Comparison of ENCODE assay signal across 8 cellular contexts in genomic region chr3:160564949-160565441, GRCh38. TPM values are rescaled to one million over a fixed set of nuclear protein-coding genes. Genes with fewer than 3 reads are reported as not detected.
DNase-seq lines count a peak whose midpoint lies in the region; ATAC-seq, FAIRE-seq and TF ChIP-seq lines count a peak whose summit lies in the region.

No MANE protein-coding gene starts in this region.

- no peaks in the 10 kb centered on the region for H3K9me3 Mint-ChIP-seq in T-helper 1 cell treated with Interleukin-12 subunit alpha and Interleukin-12 subunit beta and Interleukin-4 antibody, amounts not matched to agents 30 μg/mL and 1 μg/mL, for 36 hours

- H3K36me3 ChIP-seq in GM06990 (ENCODE audit: control insufficient read depth, insufficient read depth, low read length) (no peaks in the 10 kb centered on the region), breast epithelium (no peaks in the 10 kb centered on the region), kidney (ENCODE audit: control insufficient read depth in 1 of 2, insufficient read depth in 2 of 2, low read length in 2 of 2) (no peaks in the 10 kb centered on the region)

- H3K9me3 ChIP-seq in breast epithelium = no peaks in the 10 kb centered on the region
- H3K9me3 ChIP-seq in kidney (ENCODE audit: control insufficient read depth in 1 of 2, low read length in 2 of 2) = no peaks in the 10 kb centered on the region

- H3K4me3 Mint-ChIP-seq in T-helper 1 cell treated with Interleukin-12 subunit alpha and Interleukin-12 subunit beta and Interleukin-4 antibody, amounts not matched to agents 30 μg/mL and 1 μg/mL, for 36 hours = peak overlapping the region; percentile 94

- peak overlapping the region in 1 of 2 donors; percentile 79 for H3K9ac ChIP-seq in kidney (ENCODE audit: low read length in 2 of 2)

- TF ChIP-seq CTCF in GM06990 (IDR thresholded peaks at IDR 0.05; ENCODE audit: insufficient read depth, low read length, poor library complexity, severe bottlenecking) (no peak), breast epithelium (IDR thresholded peaks at IDR 0.05) (no peak), kidney (IDR thresholded peaks at IDR 0.05; ENCODE audit: borderline replicate concordance, extremely low read depth, insufficient read depth) (no peak)

- no peaks in the 10 kb centered on the region for H3K27me3 ChIP-seq in GM06990 (replicated peaks; ENCODE audit: control insufficient read depth, insufficient read depth, low read length)
- H3K27me3 ChIP-seq in breast epithelium = no peaks in the 10 kb centered on the region

- TF ChIP-seq POLR2A in breast epithelium (IDR thresholded peaks at IDR 0.05) = no peak

- H3K36me3 Mint-ChIP-seq in T-helper 1 cell treated with Interleukin-12 subunit alpha and Interleukin-12 subunit beta and Interleukin-4 antibody, amounts not matched to agents 30 μg/mL and 1 μg/mL, for 36 hours (ENCODE audit: low read depth) = peaks cover 14% of the 10 kb centered on the region

- H3K27ac Mint-ChIP-seq in T-helper 1 cell treated with Interleukin-12 subunit alpha and Interleukin-12 subunit beta and Interleukin-4 antibody, amounts not matched to agents 30 μg/mL and 1 μg/mL, for 36 hours = peak overlapping the region; percentile 26

- FAIRE-seq in kidney (lab: Jason Lieb, UNC) = no peak

- peak; percentile 44 for ATAC-seq in GM21526 (IDR thresholded peaks at IDR 0.05; ENCODE audit: low FRiP score, unreplicated experiment)

- peak overlapping the region; percentile 89 for H3K4me3 ChIP-seq in GM06990 (replicated peaks; ENCODE audit: low read depth, low read length)
- peak overlapping the region; percentile 86 to 94 (median 87) for H3K4me3 ChIP-seq in breast epithelium
- peak overlapping the region; percentile 47 to 60 for H3K4me3 ChIP-seq in kidney (ENCODE audit: low read length in 2 of 2)

- H3K27ac ChIP-seq in breast epithelium (peak overlapping the region; percentile 99), kidney (ENCODE audit: low read depth in 2 of 2, low read length in 2 of 2) (peak overlapping the region; percentile 91 to 93)

- H3K27me3 Mint-ChIP-seq in T-helper 1 cell treated with Interleukin-12 subunit alpha and Interleukin-12 subunit beta and Interleukin-4 antibody, amounts not matched to agents 30 μg/mL and 1 μg/mL, for 36 hours (ENCODE audit: low read depth) = no peaks in the 10 kb centered on the region

- H3K4me1 ChIP-seq in breast epithelium (peaks cover 0 to 13% of the 10 kb centered on the region in 2 donors), kidney (ENCODE audit: control insufficient read depth in 1 of 2, insufficient read depth in 1 of 2, low read depth in 1 of 2, low read length in 2 of 2) (peaks cover 10 to 11% of the 10 kb centered on the region in 2 donors)

- DNase-seq in GM06990 (ENCODE audit: extremely low read depth, insufficient read length) (no peak), HUDEP-2 (lab: John Stamatoyannopoulos, UW; ENCODE audit: unreplicated experiment in 76 of 76) (peak in 57 of 76 experiments; percentile 5 to 87 (median 53)), breast epithelium (ENCODE audit: low spot score in 2 of 2) (peak in 1 of 2 donors; percentile 63), kidney (no peak), OCI-M2 (lab: John Stamatoyannopoulos, UW; ENCODE audit: unreplicated experiment) (no peak)
- DNase-seq in stimulated activated CD4-positive, alpha-beta T cell treated with anti-CD3 and anti-CD28 coated beads, Interleukin-2, amount 100 ng/mL, for 24 hours = peak; percentile 67 to 69

- peaks cover 49% of the 10 kb centered on the region for H3K4me1 Mint-ChIP-seq in T-helper 1 cell treated with Interleukin-12 subunit alpha and Interleukin-12 subunit beta and Interleukin-4 antibody, amounts not matched to agents 30 μg/mL and 1 μg/mL, for 36 hours (ENCODE audit: low read depth)

- intact Hi-C loops in breast epithelium (cut with DNase I; ENCODE audit: low total_unique reads) (no loop called here), kidney (cut with DNase I) (no loop called here)

RNA-seq across cellular contexts. Expression of gene KPNA4, which starts 0.4 kb away (rescaled TPM):
- 10 to 100 TPM; 25.2 to 39.2 (median 35.6) TPM for total RNA-seq in breast epithelium
- 37.9 TPM for total RNA-seq in kidney
- 11.7 TPM for polyA plus RNA-seq in kidney (ENCODE audit: insufficient read depth, low read depth, low replicate concordance)

Comparison
In these comparisons a context has a peak if more than half of its experiments do, and no peak if none do; other contexts are left out.
1. DNase-seq: peak in HUDEP-2 (57 of 76) and stimulated activated CD4-positive, alpha-beta T cell treated with anti-CD3 and anti-CD28 coated beads, Interleukin-2, amount 100 ng/mL, for 24 hours (2 of 2); none in GM06990 (single experiment), kidney (single experiment) and OCI-M2 (single experiment).
2. Peak in every context shown above with its lines, with median percentiles within 50 percentile points of each other: H3K4me3 ChIP-seq.